Comparison of ENCODE assay signal across 1 cellular context in genomic region chr5:697303-697702, GRCh38. TPM values are rescaled to one million over a fixed set of nuclear protein-coding genes. Genes with fewer than 3 reads are reported as not detected.
"Had no signal": no experiment of that assay in that cellular context is flagged by ENCODE, and none has a peak within 500 bp of the region (broad histone marks: within the 10 kb centered on the region; RNA-seq: fewer than 3 reads in every experiment).

No MANE protein-coding gene starts in this region.

RNA-seq across cellular contexts. Expression of gene TPPP, which starts 4.2 kb away (rescaled TPM):
- total RNA-seq: GM23248 had no signal
- polyA plus RNA-seq: GM23248 had no signal
